ENCODE assay signal across 2 cellular contexts in genomic region chr21:8993943-8994639, GRCh38.
TF ChIP-seq lines count a peak whose summit lies in the region.

No MANE protein-coding gene starts in this region.

TF ChIP-seq in A549, 52 proteins besides CTCF, POLR2A, EP300 and RAD21 (continued from another document and continues in another):
- TF ChIP-seq ATOH8 (CRISPR knock-in tag; IDR thresholded peaks at IDR 0.05; ENCODE audit: low read depth), result no peak
- TF ChIP-seq RNF2 (IDR thresholded peaks at IDR 0.05; ENCODE audit: borderline replicate concordance, low read depth), result no peak
- no peak for TF ChIP-seq CBX8 (IDR thresholded peaks at IDR 0.05)
- no peak for TF ChIP-seq ZNF302 (CRISPR knock-in tag; IDR thresholded peaks at IDR 0.05)
- no peak for TF ChIP-seq POLR2AphosphoS2 (conservative IDR thresholded peaks at IDR 0.05; ENCODE audit: low read length)
- peak in 1 of 2 experiments; percentile 64; a peak in 3 of 5 replicates for TF ChIP-seq JUN (IDR thresholded peaks at IDR 0.05)
- peak; percentile 94 for TF ChIP-seq TFCP2L1 (CRISPR knock-in tag; IDR thresholded peaks at IDR 0.05)
- no peak for TF ChIP-seq USF2 (IDR thresholded peaks at IDR 0.05)
- no peak for TF ChIP-seq SMC3 (IDR thresholded peaks at IDR 0.05)
- TF ChIP-seq HMGXB4 (CRISPR knock-in tag; IDR thresholded peaks at IDR 0.05; ENCODE audit: borderline replicate concordance), result no peak
- peak; percentile 27; the same call in 1 of the 2 replicates for TF ChIP-seq PBX3 (IDR thresholded peaks at IDR 0.05)
- TF ChIP-seq JUNB (IDR thresholded peaks at IDR 0.05), result peak; percentile 27; the same call in 1 of the 2 replicates
- no peak for TF ChIP-seq CHD2 (IDR thresholded peaks at IDR 0.05; ENCODE audit: low read length, partially characterized antibody)
- TF ChIP-seq RFX5 (IDR thresholded peaks at IDR 0.05), result no peak
- TF ChIP-seq SREBF2 (IDR thresholded peaks at IDR 0.05), result no peak
- TF ChIP-seq CBX2 (IDR thresholded peaks at IDR 0.05; ENCODE audit: borderline replicate concordance, low read depth), result no peak
- no peak for TF ChIP-seq REST (IDR thresholded peaks at IDR 0.05)
- TF ChIP-seq ESRRA (IDR thresholded peaks at IDR 0.05; ENCODE audit: borderline replicate concordance, low read length), result no peak
- TF ChIP-seq TP53 (CRISPR knock-in tag; IDR thresholded peaks at IDR 0.05), result no peak
- peak; percentile 18; the same call in 1 of the 3 replicates for TF ChIP-seq NR3C1 (IDR thresholded peaks at IDR 0.05)
- TF ChIP-seq HES2 (IDR thresholded peaks at IDR 0.05), result no peak
- no peak for TF ChIP-seq FOXS1 (CRISPR knock-in tag; IDR thresholded peaks at IDR 0.05)
- no peak for TF ChIP-seq CHD4 (IDR thresholded peaks at IDR 0.05; ENCODE audit: borderline replicate concordance)
- TF ChIP-seq GATA3 (IDR thresholded peaks at IDR 0.05; ENCODE audit: borderline replicate concordance), result 0 out of 2 replicates have a peak, but pooled peaks have one; percentile 21
- TF ChIP-seq HDAC2 (IDR thresholded peaks at IDR 0.05), result no peak
- no peak for TF ChIP-seq ZSCAN20 (CRISPR knock-in tag; IDR thresholded peaks at IDR 0.05)
- no peak for TF ChIP-seq BHLHE40 (IDR thresholded peaks at IDR 0.05; ENCODE audit: low read depth, low read length)
- no peak for TF ChIP-seq FOSB (CRISPR knock-in tag; IDR thresholded peaks at IDR 0.05)

TF ChIP-seq in GM23338, 12 proteins besides CTCF, POLR2A, EP300 and RAD21 (continued from another document):
- TF ChIP-seq ETS1 (IDR thresholded peaks at IDR 0.05) (no peak), NANOG (IDR thresholded peaks at IDR 0.05; ENCODE audit: borderline replicate concordance) (no peak), ZNF462 (CRISPR knock-in tag; IDR thresholded peaks at IDR 0.05) (no peak)
